Comparison of ENCODE assay signal across 8 cellular contexts in genomic region chr1:230066466-230067404, GRCh38. TPM values are rescaled to one million over a fixed set of nuclear protein-coding genes. Genes with fewer than 3 reads are reported as not detected.
A peak's percentile ranks its signal among the peaks of the same experiment; 100 is the strongest.
DNase-seq lines count a peak whose midpoint lies in the region; TF ChIP-seq lines count a peak whose summit lies in the region.

GALNT2 (plus strand) TSS chr1:230067238; CDS start chr1:230067281, 43 bp downstream.

- CTCF ChIA-PET in HEK293T (lab: Yijun Ruan, JAX) = interaction anchor here (1.0 kb wide), 1 partner anchor 20 kb away, joined by 3 read pairs; no protein-coding TSS in a partner anchor

- peaks cover 33% of the 10 kb centered on the region for H3K4me1 ChIP-seq in neuron (ENCODE audit: insufficient read depth, low read length)

- H3K27me3 ChIP-seq in neuron (ENCODE audit: insufficient read depth, low read length) = no peaks in the 10 kb centered on the region

- DNase-seq in GM04504 (ENCODE audit: low read depth) (peak; percentile 65), HEK293T (ENCODE audit: extremely low spot score) (peak; percentile 96), MV-4-11 (lab: John Stamatoyannopoulos, UW) (peak; percentile 77), SK-MEL-5 (ENCODE audit: low read depth, low spot score) (peak; percentile 88), foreskin melanocyte (peak; percentile 71), stromal cell of bone marrow (ENCODE audit: low read depth) (peak; percentile 81)
- DNase-seq in activated naive CD4-positive, alpha-beta T cell (lab: John Stamatoyannopoulos, UW) = peak; percentile 64 to 88 (median 71)

- H2AFZ ChIP-seq in neuron (ENCODE audit: low read depth, low read length) = peak within 1 kb of the TSS; percentile 92

- H3K4me3 ChIP-seq in neuron (ENCODE audit: low read length) = peak within 1 kb of the TSS; percentile 84

- POLR2A ChIA-PET in HEK293T (lab: Yijun Ruan, JAX) = interaction anchor here (0.7 kb wide), 1 partner anchor 350 kb away, joined by 3 read pairs; no protein-coding TSS in a partner anchor

- in situ Hi-C loops in SK-MEL-5 (cut with HindIII; ENCODE audit: low pct_unique_long_range_greater_than_20kb, low sequenced_read_pairs) = no loop called here

- peaks cover 3% of the 10 kb centered on the region for H3K9me3 ChIP-seq in neuron (ENCODE audit: low read length)

- no peaks in the 10 kb centered on the region for H3K36me3 ChIP-seq in neuron (ENCODE audit: insufficient read depth, low read length)

TF ChIP-seq in HEK293T, 16 proteins besides CTCF, POLR2A, EP300 and RAD21:
- no peak for TF ChIP-seq SP1 (IDR thresholded peaks at IDR 0.05)
- TF ChIP-seq HDGF (IDR thresholded peaks at IDR 0.05; ENCODE audit: borderline replicate concordance) = no peak
- TF ChIP-seq CTBP1 (IDR thresholded peaks at IDR 0.05; ENCODE audit: borderline replicate concordance) = no peak
- no peak for TF ChIP-seq BHLHE40 (IDR thresholded peaks at IDR 0.05; ENCODE audit: borderline replicate concordance)
- peak; percentile 88 for TF ChIP-seq L3MBTL2 (conservative IDR thresholded peaks at IDR 0.05)
- TF ChIP-seq LEF1 (IDR thresholded peaks at IDR 0.05; ENCODE audit: borderline replicate concordance) = peak; percentile 52; the same call in 1 of the 2 replicates
- peak; percentile 94 for TF ChIP-seq PKNOX1 (IDR thresholded peaks at IDR 0.05)
- TF ChIP-seq ELF4 (IDR thresholded peaks at IDR 0.05) = no peak
- no peak for TF ChIP-seq ZNF384 (IDR thresholded peaks at IDR 0.05)
- no peak for TF ChIP-seq NFRKB (IDR thresholded peaks at IDR 0.05)
- TF ChIP-seq TARDBP (IDR thresholded peaks at IDR 0.05) = no peak
- TF ChIP-seq SUZ12 (IDR thresholded peaks at IDR 0.05) = no peak
- TF ChIP-seq FOXM1 (IDR thresholded peaks at IDR 0.05; ENCODE audit: borderline replicate concordance) = peak; percentile 63
- no peak for TF ChIP-seq FOXK2 (IDR thresholded peaks at IDR 0.05)
- TF ChIP-seq ARNT (IDR thresholded peaks at IDR 0.05) = peak; percentile 96
- no peak for TF ChIP-seq FOXA1 (IDR thresholded peaks at IDR 0.05)
TF ChIP-seq in HEK293T: peak in this region for 5.

RNA-seq across cellular contexts. Expression of gene GALNT2, which starts in this region (rescaled TPM):
- 149 and 169 TPM in 2 replicates for total RNA-seq in SK-MEL-5 (2014; rRNA removed; shearing (Covaris generic))
- polyA plus RNA-seq in SK-MEL-5 (2015; cell fraction: cytosol; rRNA removed) = 553 and 669 TPM in 2 replicates
- polyA plus RNA-seq in SK-MEL-5 (2015; cell fraction: nucleus; rRNA removed) = 220 and 255 TPM in 2 replicates

Comparison
In these comparisons a context has a peak if more than half of its experiments do, and no peak if none do; other contexts are left out.
1. Peak in every context shown above with its lines: DNase-seq and H3K4me3 ChIP-seq.